8 cellular contexts compared by ENCODE assay signal in the genomic region with DNA sequence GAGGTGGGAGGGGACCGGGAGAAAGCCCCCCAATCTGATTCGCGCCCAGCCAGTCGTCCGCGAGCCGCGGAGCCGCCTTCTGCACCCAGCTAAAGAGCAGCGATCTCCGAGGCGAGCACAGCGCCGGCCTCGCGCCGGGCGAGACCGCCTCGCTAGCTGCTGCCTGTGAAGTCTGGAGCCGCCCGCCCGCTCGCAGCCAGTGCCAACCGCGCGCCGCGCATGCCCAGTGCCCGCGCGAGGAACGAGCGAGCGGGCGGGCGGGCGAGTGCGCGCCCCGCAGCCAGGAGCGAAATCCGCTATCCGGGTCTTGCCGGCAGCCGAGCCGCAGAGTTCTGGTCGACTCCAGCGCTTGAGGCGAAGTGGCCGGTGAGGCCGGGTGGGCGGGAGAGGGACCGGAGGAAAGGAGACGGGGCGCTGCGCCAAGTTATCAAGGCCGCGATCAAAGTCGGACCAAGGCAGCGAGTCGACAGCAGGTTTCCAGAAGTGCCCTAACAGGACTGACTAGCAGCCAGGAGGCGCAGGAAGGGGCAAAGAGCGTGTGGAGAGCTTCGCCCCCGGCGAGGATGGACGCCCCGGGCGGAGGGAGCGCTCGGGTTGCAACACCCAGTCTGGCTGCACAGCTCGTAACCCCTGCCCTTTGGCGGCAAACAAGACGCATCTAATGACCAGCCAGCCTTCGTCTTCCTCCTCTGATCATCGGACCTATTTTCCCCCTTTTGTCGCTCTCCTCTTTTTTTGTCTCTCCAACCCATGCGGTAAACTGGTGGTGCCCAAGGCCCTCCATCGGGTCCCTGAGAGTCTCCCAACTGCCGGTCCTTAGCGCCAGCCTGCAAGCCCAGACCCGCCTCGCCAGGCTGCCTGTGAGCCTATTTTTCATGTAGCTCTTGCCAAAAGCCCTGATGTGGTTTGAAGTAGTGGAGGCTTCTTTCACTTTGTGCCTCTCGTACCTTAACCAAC. TPM values are rescaled to one million over a fixed set of nuclear protein-coding genes. Genes with fewer than 3 reads are reported as not detected.
DNase-seq lines count a peak whose midpoint lies in the region; ATAC-seq and TF ChIP-seq lines count a peak whose summit lies in the region.

TSS of gene EPS8 (minus strand) at position 174 of the 957 bp plus-strand sequence. CDS start 106,437 bp downstream, outside the sequence.

- H3F3A ChIP-seq in neural cell (ENCODE audit: insufficient read depth, low read length, poor library complexity, severe bottlenecking) = peaks cover 3% of the 10 kb centered on the region

- ATAC-seq in stimulated activated naive CD8-positive, alpha-beta T cell treated with anti-CD3 and anti-CD28 coated beads, Interleukin-15, amount 100 ng/mL, for 72 hours = peak; percentile 95

- peak within 1 kb of the TSS; percentile 87 to 95 for H3K4me3 Mint-ChIP-seq in stimulated activated naive CD8-positive, alpha-beta T cell treated with anti-CD3 and anti-CD28 coated beads, Interleukin-15, amount 100 ng/mL, for 72 hours

- H3K27me3 Mint-ChIP-seq in stimulated activated naive CD8-positive, alpha-beta T cell treated with anti-CD3 and anti-CD28 coated beads, Interleukin-15, amount 100 ng/mL, for 72 hours = peaks cover 83% of the 10 kb centered on the region

- peak within 1 kb of the TSS; percentile 65 for H3K4me3 ChIP-seq in LNCaP clone FGC (ENCODE audit: low read depth, low read length)
- H3K4me3 ChIP-seq in fibroblast of villous mesenchyme (ENCODE audit: low read depth, low read length) = peak within 1 kb of the TSS; percentile 94
- peak within 1 kb of the TSS; percentile 87 for H3K4me3 ChIP-seq in neural cell (ENCODE audit: low read length)

- peak; percentile 54 for TF ChIP-seq EP300 in neural cell (conservative IDR thresholded peaks at IDR 0.05; ENCODE audit: poor library complexity, severe bottlenecking)

- peak; percentile 23 for TF ChIP-seq RAD21 in neural cell (conservative IDR thresholded peaks at IDR 0.05)

- peak; percentile 92 for DNase-seq in EL
- DNase-seq in H4 (ENCODE audit: low spot score) = peak; percentile 87
- DNase-seq in LNCaP clone FGC (ENCODE audit: low read depth) = peak; percentile 57
- peak; percentile 53 to 71 for DNase-seq in SHP77 (lab: John Stamatoyannopoulos, UW)
- peak; percentile 77 for DNase-seq in activated gamma-delta T cell (lab: John Stamatoyannopoulos, UW)
- peak; percentile 94 for DNase-seq in fibroblast of villous mesenchyme (ENCODE audit: low read depth)
- peak; percentile 91 to 92 for DNase-seq in stimulated activated naive CD8-positive, alpha-beta T cell treated with anti-CD3 and anti-CD28 coated beads, Interleukin-15, amount 100 ng/mL, for 72 hours

- peak within 1 kb of the TSS; percentile 73 for H2AFZ ChIP-seq in neural cell (ENCODE audit: low read depth, low read length)

- H3K36me3 ChIP-seq in neural cell (ENCODE audit: insufficient read depth, low read length) = no peaks in the 10 kb centered on the region

- H4K20me1 ChIP-seq in neural cell (ENCODE audit: insufficient read depth) = no peaks in the 10 kb centered on the region

- peak within 1 kb of the TSS; percentile 30 for H3K27ac ChIP-seq in neural cell (ENCODE audit: low read length)

- H3K4me2 ChIP-seq in neural cell (ENCODE audit: low read length) = peak within 1 kb of the TSS; percentile 97

- no peaks in the 10 kb centered on the region for H3K9me2 ChIP-seq in neural cell (ENCODE audit: insufficient read depth, low read length)

- no peaks in the 10 kb centered on the region for H3K79me2 ChIP-seq in neural cell (replicated peaks; ENCODE audit: insufficient read depth, low read length)

- TF ChIP-seq CTCF in LNCaP clone FGC (IDR thresholded peaks at IDR 0.05; ENCODE audit: control insufficient read depth, extremely low read depth, insufficient read depth) (no peak), fibroblast of villous mesenchyme (IDR thresholded peaks at IDR 0.05; ENCODE audit: insufficient read depth, low read depth, low read length) (no peak), neural cell (IDR thresholded peaks at IDR 0.05; ENCODE audit: poor library complexity, severe bottlenecking) (peak; percentile 38)

- H3K9me3 ChIP-seq in neural cell (ENCODE audit: low read length) = no peaks in the 10 kb centered on the region

- H3K27me3 ChIP-seq in neural cell (ENCODE audit: insufficient read depth, low read depth, low read length) = peaks cover 25% of the 10 kb centered on the region

- peak within 1 kb of the TSS; percentile 34 to 83 for H3K27ac Mint-ChIP-seq in stimulated activated naive CD8-positive, alpha-beta T cell treated with anti-CD3 and anti-CD28 coated beads, Interleukin-15, amount 100 ng/mL, for 72 hours

- H3K9ac ChIP-seq in neural cell (ENCODE audit: low read length) = peak within 1 kb of the TSS; percentile 69

- peaks cover 17% of the 10 kb centered on the region for H3K4me1 Mint-ChIP-seq in stimulated activated naive CD8-positive, alpha-beta T cell treated with anti-CD3 and anti-CD28 coated beads, Interleukin-15, amount 100 ng/mL, for 72 hours

- H3K9me3 Mint-ChIP-seq in stimulated activated naive CD8-positive, alpha-beta T cell treated with anti-CD3 and anti-CD28 coated beads, Interleukin-15, amount 100 ng/mL, for 72 hours = no peaks in the 10 kb centered on the region

TF ChIP-seq in neural cell, 6 proteins besides CTCF, POLR2A, EP300 and RAD21:
- TF ChIP-seq TAF1 (IDR thresholded peaks at IDR 0.05; ENCODE audit: low read depth) = peak; percentile 45
- no peak for TF ChIP-seq EZH2 (IDR thresholded peaks at IDR 0.05; ENCODE audit: borderline replicate concordance, insufficient read depth, low read length, poor library complexity, severe bottlenecking)
- TF ChIP-seq MXI1 (conservative IDR thresholded peaks at IDR 0.05; ENCODE audit: poor library complexity, severe bottlenecking) = peak; percentile 51
- TF ChIP-seq, protein P1, sequence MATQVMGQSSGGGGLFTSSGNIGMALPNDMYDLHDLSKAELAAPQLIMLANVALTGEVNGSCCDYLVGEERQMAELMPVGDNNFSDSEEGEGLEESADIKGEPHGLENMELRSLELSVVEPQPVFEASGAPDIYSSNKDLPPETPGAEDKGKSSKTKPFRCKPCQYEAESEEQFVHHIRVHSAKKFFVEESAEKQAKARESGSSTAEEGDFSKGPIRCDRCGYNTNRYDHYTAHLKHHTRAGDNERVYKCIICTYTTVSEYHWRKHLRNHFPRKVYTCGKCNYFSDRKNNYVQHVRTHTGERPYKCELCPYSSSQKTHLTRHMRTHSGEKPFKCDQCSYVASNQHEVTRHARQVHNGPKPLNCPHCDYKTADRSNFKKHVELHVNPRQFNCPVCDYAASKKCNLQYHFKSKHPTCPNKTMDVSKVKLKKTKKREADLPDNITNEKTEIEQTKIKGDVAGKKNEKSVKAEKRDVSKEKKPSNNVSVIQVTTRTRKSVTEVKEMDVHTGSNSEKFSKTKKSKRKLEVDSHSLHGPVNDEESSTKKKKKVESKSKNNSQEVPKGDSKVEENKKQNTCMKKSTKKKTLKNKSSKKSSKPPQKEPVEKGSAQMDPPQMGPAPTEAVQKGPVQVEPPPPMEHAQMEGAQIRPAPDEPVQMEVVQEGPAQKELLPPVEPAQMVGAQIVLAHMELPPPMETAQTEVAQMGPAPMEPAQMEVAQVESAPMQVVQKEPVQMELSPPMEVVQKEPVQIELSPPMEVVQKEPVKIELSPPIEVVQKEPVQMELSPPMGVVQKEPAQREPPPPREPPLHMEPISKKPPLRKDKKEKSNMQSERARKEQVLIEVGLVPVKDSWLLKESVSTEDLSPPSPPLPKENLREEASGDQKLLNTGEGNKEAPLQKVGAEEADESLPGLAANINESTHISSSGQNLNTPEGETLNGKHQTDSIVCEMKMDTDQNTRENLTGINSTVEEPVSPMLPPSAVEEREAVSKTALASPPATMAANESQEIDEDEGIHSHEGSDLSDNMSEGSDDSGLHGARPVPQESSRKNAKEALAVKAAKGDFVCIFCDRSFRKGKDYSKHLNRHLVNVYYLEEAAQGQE (IDR thresholded peaks at IDR 0.05; ENCODE audit: borderline replicate concordance) = peak; percentile 93
- peak; percentile 85 for TF ChIP-seq POLR2AphosphoS5 (IDR thresholded peaks at IDR 0.05)
- peak; percentile 53 for TF ChIP-seq SMC3 (conservative IDR thresholded peaks at IDR 0.05; ENCODE audit: poor library complexity)
TF ChIP-seq in neural cell: peak in this region for 5.

RNA-seq across cellular contexts. Expression of gene EPS8, which starts in this region (rescaled TPM):
- total RNA-seq in H4 (2014; rRNA removed; shearing (Covaris generic)) = 18.8 and 21.5 TPM in 2 replicates
- 79.9 and 100 TPM in 2 replicates for total RNA-seq in fibroblast of villous mesenchyme
- 10.4 and 12.2 TPM in 2 replicates for polyA plus RNA-seq in neural cell
- 20.1 and 20.2 TPM in 2 replicates for polyA minus RNA-seq in neural cell

Comparison
In these comparisons a context has a peak if more than half of its experiments do, and no peak if none do; other contexts are left out.
1. Peak in every context shown above with its lines: DNase-seq, ATAC-seq, H3K4me3 ChIP-seq and H3K27ac ChIP-seq.